Comparison of ENCODE assay signal across 27 cellular contexts in genomic region chr14:33793711-33794110, GRCh38.
"Had no signal": no experiment of that assay in that cellular context is flagged by ENCODE, and none has a peak within 500 bp of the region (broad histone marks: within the 10 kb centered on the region; RNA-seq: fewer than 3 reads in every experiment).

No MANE protein-coding gene starts in this region.

- H3K27me3 ChIP-seq: ascending aorta, brain microvascular endothelial cell, esophagus muscularis mucosa, foreskin keratinocyte, uterus had no signal

- H3K36me3 ChIP-seq: ascending aorta, brain microvascular endothelial cell, esophagus muscularis mucosa, heart right ventricle, left lung, spleen, thoracic aorta, uterus had no signal

- DNase-seq: activated CD4-positive, alpha-beta memory T cell treated with anti-CD3 and anti-CD28 coated beads for 36 hours; activated CD4-positive, alpha-beta T cell treated with anti-CD3 and anti-CD28 coated beads, Interleukin-2, amount 10 ng/mL, durations not matched to agents 24 days and 14 days; activated CD4-positive, CD25-positive, alpha-beta regulatory T cell treated with anti-CD3 and anti-CD28 coated beads, Interleukin-2, amount 50 U/mL, for 72 hours; activated CD8-positive, alpha-beta memory T cell treated with anti-CD3 and anti-CD28 coated beads, Interleukin-2, amount 50 U/mL, for 4 hours; activated gamma-delta T cell; activated naive CD4-positive, alpha-beta T cell treated with anti-CD3 and anti-CD28 coated beads, Interleukin-2, amount 10 ng/mL, durations not matched to agents 7 days and 5 days; activated naive CD8-positive, alpha-beta T cell treated with anti-CD3 and anti-CD28 coated beads, Interleukin-2, amount 10 ng/mL, durations not matched to agents 7 days and 5 days; activated T-cell treated with anti-CD3 and anti-CD28 coated beads, Interleukin-2, amount 50 U/mL, for 1 hour; brain microvascular endothelial cell; effector CD4-positive, alpha-beta T cell; foreskin keratinocyte; heart right ventricle; kidney glomerular epithelial cell; left lung; naive B cell; right cardiac atrium; spleen; stimulated activated naive CD4-positive, alpha-beta T cell; T1000; trophoblast cell; uterus had no signal

- ATAC-seq: foreskin keratinocyte, left lung had no signal

- H3K4me3 Mint-ChIP-seq: activated CD4-positive, alpha-beta memory T cell treated with anti-CD3 and anti-CD28 coated beads for 36 hours; activated naive CD4-positive, alpha-beta T cell treated with anti-CD3 and anti-CD28 coated beads, Interleukin-2, amount 10 ng/mL, durations not matched to agents 7 days and 5 days; activated naive CD8-positive, alpha-beta T cell treated with anti-CD3 and anti-CD28 coated beads, Interleukin-2, amount 10 ng/mL, durations not matched to agents 7 days and 5 days; dendritic cell treated with granulocyte-macrophage colony-stimulating factor and Interleukin-4, amounts not matched to agents 40 ng/mL and 50 ng/mL, for 4 days had no signal

- H3K4me3 ChIP-seq: left lung, lung had no signal

- H3K27ac ChIP-seq: brain microvascular endothelial cell, foreskin keratinocyte, left lung, parathyroid adenoma, spleen had no signal

- H3K9me3 ChIP-seq: ascending aorta, esophagus muscularis mucosa, heart right ventricle, left lung, spleen, thoracic aorta, uterus had no signal

- H3K9me3 Mint-ChIP-seq: activated CD4-positive, alpha-beta memory T cell treated with anti-CD3 and anti-CD28 coated beads for 36 hours; activated CD4-positive, alpha-beta T cell treated with anti-CD3 and anti-CD28 coated beads, Interleukin-2, amount 10 ng/mL, durations not matched to agents 24 days and 14 days; activated naive CD4-positive, alpha-beta T cell treated with anti-CD3 and anti-CD28 coated beads, Interleukin-2, amount 10 ng/mL, durations not matched to agents 7 days and 5 days; activated naive CD8-positive, alpha-beta T cell treated with anti-CD3 and anti-CD28 coated beads, Interleukin-2, amount 10 ng/mL, durations not matched to agents 7 days and 5 days; dendritic cell treated with granulocyte-macrophage colony-stimulating factor and Interleukin-4, amounts not matched to agents 40 ng/mL and 50 ng/mL, for 4 days; naive B cell had no signal

- H3K4me1 ChIP-seq: ascending aorta, uterus had no signal

- H3K36me3 Mint-ChIP-seq: activated CD4-positive, alpha-beta memory T cell treated with anti-CD3 and anti-CD28 coated beads for 36 hours; activated naive CD4-positive, alpha-beta T cell treated with anti-CD3 and anti-CD28 coated beads, Interleukin-2, amount 10 ng/mL, durations not matched to agents 7 days and 5 days; activated naive CD8-positive, alpha-beta T cell treated with anti-CD3 and anti-CD28 coated beads, Interleukin-2, amount 10 ng/mL, durations not matched to agents 7 days and 5 days; naive B cell had no signal

- H3K79me2 ChIP-seq: parathyroid adenoma had no signal

- H3K9ac ChIP-seq: parathyroid adenoma had no signal

- H3K27ac Mint-ChIP-seq: activated CD4-positive, alpha-beta memory T cell treated with anti-CD3 and anti-CD28 coated beads for 36 hours; activated CD4-positive, alpha-beta T cell treated with anti-CD3 and anti-CD28 coated beads, Interleukin-2, amount 10 ng/mL, durations not matched to agents 24 days and 14 days; activated naive CD4-positive, alpha-beta T cell treated with anti-CD3 and anti-CD28 coated beads, Interleukin-2, amount 10 ng/mL, durations not matched to agents 7 days and 5 days; activated naive CD8-positive, alpha-beta T cell treated with anti-CD3 and anti-CD28 coated beads, Interleukin-2, amount 10 ng/mL, durations not matched to agents 7 days and 5 days; dendritic cell treated with granulocyte-macrophage colony-stimulating factor and Interleukin-4, amounts not matched to agents 40 ng/mL and 50 ng/mL, for 4 days had no signal
